ENCODE assay signal across 15 cellular contexts in genomic region chr20:43665466-43666176, GRCh38. TPM values are rescaled to one million over a fixed set of nuclear protein-coding genes. Genes with fewer than 3 reads are reported as not detected.
DNase-seq lines count a peak whose midpoint lies in the region; ATAC-seq and TF ChIP-seq lines count a peak whose summit lies in the region.
"Had no signal": no experiment of that assay in that cellular context is flagged by ENCODE, and none has a peak within 500 bp of the region (broad histone marks: within the 10 kb centered on the region; RNA-seq: fewer than 3 reads in every experiment).

No MANE protein-coding gene starts in this region.

- POLR2A ChIA-PET in activated B cell treated with CpG ODN at 0.5 μM for 24 hours (lab: Charles Lee), result interaction anchor here (0.6 to 10.1 kb wide), 5 partner anchors 15 to 1991 kb away, joined by 4 to 287 read pairs (median 20); partner anchors contain the start of gene IFT52

- CTCF ChIA-PET in activated B cell treated with CpG ODN at 0.5 μM for 24 hours (lab: Charles Lee), result interaction anchor here (0.7 to 1.0 kb wide), 2 partner anchors 26 to 124 kb away, joined by 4 read pairs; no protein-coding TSS in a partner anchor

- H3K27ac ChIP-seq in CD4-positive, CD25-positive, alpha-beta regulatory T cell (ENCODE audit: insufficient read depth, low read length, poor library complexity, severe bottlenecking), result no peak overlapping the region
- H3K27ac ChIP-seq in mesodermal cell (ENCODE audit: low read depth, low read length, severe bottlenecking), result peak overlapping the region; percentile 29
- H3K27ac ChIP-seq in heart right ventricle, result no peak overlapping the region
- H3K27ac ChIP-seq: gastroesophageal sphincter had no signal

- no peaks in the 10 kb centered on the region for H3K27me3 ChIP-seq in CD4-positive, CD25-positive, alpha-beta regulatory T cell (ENCODE audit: control insufficient read depth, insufficient read depth, low read length)
- peaks cover 18 to 52% (median 41%) of the 10 kb centered on the region in 7 donors for H3K27me3 ChIP-seq in heart right ventricle

- ATAC-seq in CD4-positive, CD25-positive, alpha-beta regulatory T cell (ENCODE audit: low read depth in 2 of 2), result no peak
- no peak for ATAC-seq in activated B cell treated with CpG ODN at 0.5 μM for 24 hours (ENCODE audit: low read depth)
- no peak for ATAC-seq in HG02623 (IDR thresholded peaks at IDR 0.05; ENCODE audit: unreplicated experiment)
- ATAC-seq in Right ventricle myocardium superior (ENCODE audit: poor library complexity), result no peak
- no peak for ATAC-seq in GM21528 (IDR thresholded peaks at IDR 0.05; ENCODE audit: low FRiP score, unreplicated experiment)
- no peak for ATAC-seq in heart right ventricle
- ATAC-seq: gastroesophageal sphincter had no signal

- no peaks in the 10 kb centered on the region for H3K36me3 Mint-ChIP-seq in CD4-positive, CD25-positive, alpha-beta regulatory T cell
- H3K36me3 Mint-ChIP-seq in activated B cell treated with CpG ODN at 0.5 μM for 24 hours (ENCODE audit: low read depth), result peaks cover 16% of the 10 kb centered on the region

- DNase-seq in CD4-positive, CD25-positive, alpha-beta regulatory T cell, result no peak
- DNase-seq in EL (peak; percentile 85), activated B cell treated with CpG ODN at 0.5 μM for 24 hours (no peak), Right ventricle myocardium superior (no peak), heart right ventricle (no peak)
- DNase-seq: activated CD4-positive, CD25-positive, alpha-beta regulatory T cell treated with anti-CD3 and anti-CD28 coated beads, Interleukin-2, amount 50 U/mL, for 72 hours; caudate nucleus; NCI-H2171; right cardiac atrium; stimulated activated CD4-positive, alpha-beta T cell treated with anti-CD3 and anti-CD28 coated beads, Interleukin-4, amount 100 ng/mL, for 24 hours; stimulated activated naive CD4-positive, alpha-beta T cell had no signal

- H3K4me1 ChIP-seq in CD4-positive, CD25-positive, alpha-beta regulatory T cell (ENCODE audit: control insufficient read depth, insufficient read depth, low read length, poor library complexity, severe bottlenecking), result peaks cover 12% of the 10 kb centered on the region
- H3K4me1 ChIP-seq in mesodermal cell (ENCODE audit: control insufficient read depth, insufficient read depth, low read length, poor library complexity, severe bottlenecking), result peaks cover 9% of the 10 kb centered on the region
- peaks cover 0 to 14% (median 10%) of the 10 kb centered on the region in 9 donors for H3K4me1 ChIP-seq in heart right ventricle

- intact Hi-C loops in activated B cell treated with CpG ODN at 0.5 μM for 24 hours (cut with micrococcal nuclease) (loop anchor here (5.0 kb wide), 1 partner anchor 547 kb away; the partner anchor contains the start of gene OSER1), Right ventricle myocardium superior (cut with DNase I) (no loop called here), heart right ventricle (cut with DNase I) (no loop called here)

- H3K36me3 ChIP-seq in CD4-positive, CD25-positive, alpha-beta regulatory T cell (ENCODE audit: control insufficient read depth, insufficient read depth, low read length), result no peaks in the 10 kb centered on the region
- peaks cover 15% of the 10 kb centered on the region for H3K36me3 ChIP-seq in mesodermal cell (ENCODE audit: control insufficient read depth, insufficient read depth, low read length)
- no peaks in the 10 kb centered on the region for H3K36me3 ChIP-seq in heart right ventricle
- H3K36me3 ChIP-seq: gastroesophageal sphincter had no signal

- peaks cover 0 to 2% (median 0%) of the 10 kb centered on the region in 7 donors for H3K9me3 Mint-ChIP-seq in CD4-positive, CD25-positive, alpha-beta regulatory T cell
- H3K9me3 Mint-ChIP-seq in activated B cell treated with CpG ODN at 0.5 μM for 24 hours, result no peaks in the 10 kb centered on the region

- H3K4me3 Mint-ChIP-seq in CD4-positive, CD25-positive, alpha-beta regulatory T cell, result peak overlapping the region; percentile 56 to 90 (median 78)
- peak overlapping the region; percentile 58 for H3K4me3 Mint-ChIP-seq in activated B cell treated with CpG ODN at 0.5 μM for 24 hours

- H3K4me1 Mint-ChIP-seq in CD4-positive, CD25-positive, alpha-beta regulatory T cell, result peaks cover 0 to 14% (median 5%) of the 10 kb centered on the region in 4 donors
- peaks cover 52% of the 10 kb centered on the region for H3K4me1 Mint-ChIP-seq in activated B cell treated with CpG ODN at 0.5 μM for 24 hours

- no peak overlapping the region for H3K4me3 ChIP-seq in CD4-positive, CD25-positive, alpha-beta regulatory T cell (ENCODE audit: low read depth, low read length)
- H3K4me3 ChIP-seq in mesodermal cell (ENCODE audit: extremely low read depth, insufficient read depth, low read length, poor library complexity, severe bottlenecking) (no peak overlapping the region), heart right ventricle (no peak overlapping the region)

- 56 to 63% methylated on average over 3 to 5 of the region's 6 CpGs for WGBS in mesodermal cell (ENCODE audit: insufficient coverage in 2 of 2), 2 experiments
- 71 to 80% methylated on average over 6 of the region's 6 CpGs for WGBS in heart right ventricle, 2 donors

- H3K9me3 ChIP-seq in CD4-positive, CD25-positive, alpha-beta regulatory T cell (ENCODE audit: control insufficient read depth in 2 of 2, low read length in 2 of 2), result no peaks in the 10 kb centered on the region
- H3K9me3 ChIP-seq in mesodermal cell (ENCODE audit: control insufficient read depth, low read length), result no peaks in the 10 kb centered on the region
- no peaks in the 10 kb centered on the region for H3K9me3 ChIP-seq in heart right ventricle
- H3K9me3 ChIP-seq: gastroesophageal sphincter had no signal

- no peak overlapping the region for H3K27ac Mint-ChIP-seq in CD4-positive, CD25-positive, alpha-beta regulatory T cell
- no peak overlapping the region for H3K27ac Mint-ChIP-seq in activated B cell treated with CpG ODN at 0.5 μM for 24 hours

- peaks cover 18% of the 10 kb centered on the region for H3K27me3 Mint-ChIP-seq in CD4-positive, CD25-positive, alpha-beta regulatory T cell
- no peaks in the 10 kb centered on the region for H3K27me3 Mint-ChIP-seq in activated B cell treated with CpG ODN at 0.5 μM for 24 hours

- no peak for TF ChIP-seq CTCF in activated B cell treated with CpG ODN at 0.5 μM for 24 hours (IDR thresholded peaks at IDR 0.05)
- no peak for TF ChIP-seq CTCF in heart right ventricle (IDR thresholded peaks at IDR 0.05)

RNA-seq across cellular contexts. Expression of gene MYBL2, which starts 1.3 kb away (rescaled TPM):
- total RNA-seq in CD4-positive, CD25-positive, alpha-beta regulatory T cell, result 2.7 TPM
- polyA plus RNA-seq in CD4-positive, CD25-positive, alpha-beta regulatory T cell, result 1 to 10 TPM; 1.6 to 4.3 (median 3.2) TPM
- total RNA-seq in activated B cell treated with CpG ODN at 0.5 μM for 24 hours (99.5 and 102 TPM in 2 replicates), Right ventricle myocardium superior (0.78 TPM), heart right ventricle (1 to 10 TPM in 2 of 10 donors, under 1 TPM in 6, not detected in 2; 0.09 to 6.0 (median 0.27) TPM)
- polyA plus RNA-seq in mesodermal cell (2013, experiment 1 of 2), result 87.4 TPM
- polyA plus RNA-seq in mesodermal cell (2013, experiment 2 of 2), result 75.3 TPM
- polyA plus RNA-seq in heart right ventricle, result under 1 TPM; 0.17 to 0.29 TPM

Comparison
In these comparisons a context has a peak if more than half of its experiments do, and no peak if none do; other contexts are left out.
1. RNA of gene MYBL2, which starts 1.3 kb away (total RNA-seq): 99.5 to 102 TPM in activated B cell treated with CpG ODN at 0.5 μM for 24 hours; 2.7 TPM in CD4-positive, CD25-positive, alpha-beta regulatory T cell (single experiment), 0.78 TPM in Right ventricle myocardium superior (single experiment) and 0.09 to 6.0 TPM in heart right ventricle; every median in the first group is over 10 times any median in the second.